ENCODE assay signal across 1 cellular context in the genomic region with DNA sequence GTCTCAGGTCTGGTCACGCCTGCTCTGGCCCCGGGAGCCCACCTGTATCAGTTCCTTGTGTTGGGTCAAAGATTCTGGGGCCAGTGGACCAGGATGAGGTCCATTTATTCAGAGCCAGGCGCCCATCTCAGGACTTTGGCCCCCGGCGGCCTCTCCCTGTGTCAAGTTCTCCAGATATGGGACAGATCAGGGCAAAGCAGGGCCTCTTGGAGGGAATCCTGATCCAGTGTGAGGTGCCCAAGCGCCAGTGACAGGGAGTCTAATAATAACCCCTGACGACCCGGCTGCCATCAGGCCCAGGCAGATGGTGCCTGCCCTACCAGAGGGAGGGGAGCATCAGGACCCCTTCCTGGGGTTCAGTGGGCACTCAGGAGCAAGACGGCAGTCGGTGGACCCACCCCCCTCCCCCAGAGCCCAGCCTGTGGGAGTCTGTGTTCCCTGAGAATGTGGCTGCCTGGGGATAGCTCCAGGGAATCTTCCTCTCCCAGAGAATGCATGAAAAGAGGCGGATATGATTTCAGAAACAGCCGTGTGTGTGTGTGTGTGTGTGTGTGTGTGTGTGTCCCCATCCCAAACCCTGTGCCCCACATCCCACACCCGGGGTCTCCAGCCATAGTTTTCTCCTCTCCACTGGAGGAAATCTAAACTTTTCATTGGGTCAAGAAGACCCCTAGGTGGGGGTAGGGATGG.
A peak's percentile ranks its signal among the peaks of the same experiment; 100 is the strongest.
TF ChIP-seq lines count a peak whose summit lies in the region.

No MANE protein-coding gene starts in this region.

TF ChIP-seq in HepG2, 621 proteins besides CTCF, POLR2A, EP300 and RAD21:
- TF ChIP-seq JUN (CRISPR knock-in tag; IDR thresholded peaks at IDR 0.05) (0 out of 2 replicates have a peak, but pooled peaks have one; percentile 25), PAF1 (CRISPR knock-in tag; IDR thresholded peaks at IDR 0.05) (no peak), MXI1 (IDR thresholded peaks at IDR 0.05; ENCODE audit: borderline replicate concordance, low read depth, low read length) (no peak), HNF4G (IDR thresholded peaks at IDR 0.05; ENCODE audit: borderline replicate concordance, low read depth, low read length) (0 out of 2 replicates have a peak, but pooled peaks have one; percentile 19), HNF4G (CRISPR knock-in tag; IDR thresholded peaks at IDR 0.05; ENCODE audit: borderline replicate concordance, low read depth) (no peak), SMAD9 (CRISPR knock-in tag; IDR thresholded peaks at IDR 0.05) (no peak), HNF4A (CRISPR knock-in tag; IDR thresholded peaks at IDR 0.05) (peak; percentile 34; the same call in 1 of the 2 replicates)
TF ChIP-seq in HepG2: peak in this region for 3.
